Comparison of ENCODE assay signal across 1 cellular context in the genomic region with DNA sequence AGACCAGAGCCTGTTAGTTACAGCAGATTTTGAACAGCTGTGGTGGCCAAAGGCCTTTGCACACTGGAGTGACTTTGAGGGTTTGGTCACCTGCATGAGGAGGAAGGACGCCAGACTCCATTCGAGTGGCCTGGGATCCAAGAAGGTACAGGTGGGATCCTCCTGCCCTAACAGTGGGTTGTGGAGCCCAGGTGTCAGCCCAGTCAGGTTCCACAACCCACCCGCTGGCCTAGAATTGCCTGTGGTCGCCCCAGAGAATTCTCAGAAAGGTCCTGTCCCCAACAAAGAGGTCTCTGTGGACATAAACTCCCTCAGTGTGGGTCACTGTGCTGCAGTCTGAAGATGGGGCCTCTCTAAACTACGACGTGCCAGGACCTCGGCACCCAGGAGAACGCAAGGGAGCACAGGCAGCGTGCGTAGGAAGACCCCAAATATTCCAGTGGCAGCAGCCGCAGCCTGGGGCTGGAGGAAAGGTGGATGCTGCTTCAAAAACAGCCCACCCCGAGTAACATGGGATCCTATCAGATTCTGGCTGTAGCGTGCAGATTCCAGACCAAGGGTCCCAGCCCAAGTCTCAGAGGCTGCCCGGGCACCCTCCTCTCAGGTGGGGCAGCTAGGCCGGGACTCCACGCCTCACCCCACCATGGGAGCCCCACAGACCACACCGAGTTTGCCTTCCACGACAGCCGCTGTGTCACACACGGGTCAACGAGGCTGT.
TF ChIP-seq lines count a peak whose summit lies in the region.

No MANE protein-coding gene starts in this region.

TF ChIP-seq in GM23338, 12 proteins besides CTCF, POLR2A, EP300 and RAD21:
- no peak for TF ChIP-seq ZNF462 (CRISPR knock-in tag; IDR thresholded peaks at IDR 0.05)
- TF ChIP-seq ZNF331 (CRISPR knock-in tag; IDR thresholded peaks at IDR 0.05; ENCODE audit: low read depth) = no peak
- no peak for TF ChIP-seq NANOG (IDR thresholded peaks at IDR 0.05; ENCODE audit: borderline replicate concordance)
- TF ChIP-seq JUNB (IDR thresholded peaks at IDR 0.05; ENCODE audit: unreplicated experiment) = no peak
- TF ChIP-seq STAT1 (IDR thresholded peaks at IDR 0.05; ENCODE audit: unreplicated experiment) = no peak
- TF ChIP-seq ZNF114 (CRISPR knock-in tag; IDR thresholded peaks at IDR 0.05) = no peak
- TF ChIP-seq POLR2AphosphoS5 (IDR thresholded peaks at IDR 0.05; ENCODE audit: low read depth) = no peak
- TF ChIP-seq, protein P1, sequence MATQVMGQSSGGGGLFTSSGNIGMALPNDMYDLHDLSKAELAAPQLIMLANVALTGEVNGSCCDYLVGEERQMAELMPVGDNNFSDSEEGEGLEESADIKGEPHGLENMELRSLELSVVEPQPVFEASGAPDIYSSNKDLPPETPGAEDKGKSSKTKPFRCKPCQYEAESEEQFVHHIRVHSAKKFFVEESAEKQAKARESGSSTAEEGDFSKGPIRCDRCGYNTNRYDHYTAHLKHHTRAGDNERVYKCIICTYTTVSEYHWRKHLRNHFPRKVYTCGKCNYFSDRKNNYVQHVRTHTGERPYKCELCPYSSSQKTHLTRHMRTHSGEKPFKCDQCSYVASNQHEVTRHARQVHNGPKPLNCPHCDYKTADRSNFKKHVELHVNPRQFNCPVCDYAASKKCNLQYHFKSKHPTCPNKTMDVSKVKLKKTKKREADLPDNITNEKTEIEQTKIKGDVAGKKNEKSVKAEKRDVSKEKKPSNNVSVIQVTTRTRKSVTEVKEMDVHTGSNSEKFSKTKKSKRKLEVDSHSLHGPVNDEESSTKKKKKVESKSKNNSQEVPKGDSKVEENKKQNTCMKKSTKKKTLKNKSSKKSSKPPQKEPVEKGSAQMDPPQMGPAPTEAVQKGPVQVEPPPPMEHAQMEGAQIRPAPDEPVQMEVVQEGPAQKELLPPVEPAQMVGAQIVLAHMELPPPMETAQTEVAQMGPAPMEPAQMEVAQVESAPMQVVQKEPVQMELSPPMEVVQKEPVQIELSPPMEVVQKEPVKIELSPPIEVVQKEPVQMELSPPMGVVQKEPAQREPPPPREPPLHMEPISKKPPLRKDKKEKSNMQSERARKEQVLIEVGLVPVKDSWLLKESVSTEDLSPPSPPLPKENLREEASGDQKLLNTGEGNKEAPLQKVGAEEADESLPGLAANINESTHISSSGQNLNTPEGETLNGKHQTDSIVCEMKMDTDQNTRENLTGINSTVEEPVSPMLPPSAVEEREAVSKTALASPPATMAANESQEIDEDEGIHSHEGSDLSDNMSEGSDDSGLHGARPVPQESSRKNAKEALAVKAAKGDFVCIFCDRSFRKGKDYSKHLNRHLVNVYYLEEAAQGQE (IDR thresholded peaks at IDR 0.05; ENCODE audit: unreplicated experiment) = no peak
- no peak for TF ChIP-seq CREB1 (CRISPR knock-in tag; IDR thresholded peaks at IDR 0.05; ENCODE audit: low read depth)
- TF ChIP-seq EZH2phosphoT487 (IDR thresholded peaks at IDR 0.05; ENCODE audit: unreplicated experiment) = no peak
- TF ChIP-seq, protein P2, sequence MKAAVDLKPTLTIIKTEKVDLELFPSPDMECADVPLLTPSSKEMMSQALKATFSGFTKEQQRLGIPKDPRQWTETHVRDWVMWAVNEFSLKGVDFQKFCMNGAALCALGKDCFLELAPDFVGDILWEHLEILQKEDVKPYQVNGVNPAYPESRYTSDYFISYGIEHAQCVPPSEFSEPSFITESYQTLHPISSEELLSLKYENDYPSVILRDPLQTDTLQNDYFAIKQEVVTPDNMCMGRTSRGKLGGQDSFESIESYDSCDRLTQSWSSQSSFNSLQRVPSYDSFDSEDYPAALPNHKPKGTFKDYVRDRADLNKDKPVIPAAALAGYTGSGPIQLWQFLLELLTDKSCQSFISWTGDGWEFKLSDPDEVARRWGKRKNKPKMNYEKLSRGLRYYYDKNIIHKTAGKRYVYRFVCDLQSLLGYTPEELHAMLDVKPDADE (IDR thresholded peaks at IDR 0.05) = no peak
- no peak for TF ChIP-seq EZH2 (IDR thresholded peaks at IDR 0.05; ENCODE audit: low read depth, unreplicated experiment)
